9 cellular contexts compared by ENCODE assay signal in genomic region chr10:34808789-34809745, GRCh38. TPM values are rescaled to one million over a fixed set of nuclear protein-coding genes. Genes with fewer than 3 reads are reported as not detected.
A peak's percentile ranks its signal among the peaks of the same experiment; 100 is the strongest.
DNase-seq lines count a peak whose midpoint lies in the region; ATAC-seq and TF ChIP-seq lines count a peak whose summit lies in the region.
"Had no signal": no experiment of that assay in that cellular context is flagged by ENCODE, and none has a peak within 500 bp of the region (broad histone marks: within the 10 kb centered on the region; RNA-seq: fewer than 3 reads in every experiment).

No MANE protein-coding gene starts in this region.

- TF ChIP-seq CTCF in foreskin fibroblast (IDR thresholded peaks at IDR 0.05; ENCODE audit: low read depth, low read length) (no peak), progenitor cell of endocrine pancreas (IDR thresholded peaks at IDR 0.05; ENCODE audit: unreplicated experiment) (no peak)

- no peak overlapping the region for H3K9ac ChIP-seq in Karpas-422 (ENCODE audit: low read length)

- no peaks in the 10 kb centered on the region for H4K20me1 ChIP-seq in Karpas-422 (ENCODE audit: insufficient read depth, low read depth, low read length)

- H3K4me1 Mint-ChIP-seq in progenitor cell of endocrine pancreas (ENCODE audit: low read depth): peaks cover 45% of the 10 kb centered on the region

- H3K79me2 ChIP-seq in Karpas-422 (ENCODE audit: low read length): no peaks in the 10 kb centered on the region

- no peaks in the 10 kb centered on the region for H3K27me3 Mint-ChIP-seq in progenitor cell of endocrine pancreas

- H2AFZ ChIP-seq in Karpas-422 (ENCODE audit: low read length): no peak overlapping the region

- H3K4me2 ChIP-seq in Karpas-422 (ENCODE audit: low read depth, low read length, poor library complexity, severe bottlenecking): no peak overlapping the region

- DNase-seq in AG08396 (ENCODE audit: low spot score) (peak; percentile 24), NCI-H2196 (lab: John Stamatoyannopoulos, UW; ENCODE audit: unreplicated experiment) (peak; percentile 43), foreskin fibroblast (peak in 1 of 2 donors; percentile 67), progenitor cell of endocrine pancreas (ENCODE audit: low spot score, unreplicated experiment) (no peak), Karpas-422 (no peak)

- no peaks in the 10 kb centered on the region for H3K4me1 ChIP-seq in Karpas-422 (ENCODE audit: low read length)

- peak overlapping the region; percentile 41 for H3K27ac Mint-ChIP-seq in progenitor cell of endocrine pancreas

- peak; percentile 60 for ATAC-seq in GM19452 (IDR thresholded peaks at IDR 0.05; ENCODE audit: unreplicated experiment)
- no peak for ATAC-seq in HG03571 (IDR thresholded peaks at IDR 0.05; ENCODE audit: unreplicated experiment)
- ATAC-seq in HG02610 (IDR thresholded peaks at IDR 0.05; ENCODE audit: unreplicated experiment): no peak
- ATAC-seq: HCT116 had no signal

- no peaks in the 10 kb centered on the region for H3K9me2 ChIP-seq in Karpas-422 (replicated peaks; ENCODE audit: insufficient read depth, low read length)

- H3K9me3 ChIP-seq in Karpas-422 (ENCODE audit: low read length): no peaks in the 10 kb centered on the region

- no peak overlapping the region for H3K27ac ChIP-seq in Karpas-422 (ENCODE audit: low read length)

- H3K36me3 Mint-ChIP-seq in progenitor cell of endocrine pancreas (ENCODE audit: insufficient read depth): no peaks in the 10 kb centered on the region

- H3K4me3 ChIP-seq in foreskin fibroblast (ENCODE audit: low read depth in 1 of 2, low read length in 2 of 2) (peak overlapping the region; percentile 40 to 63), Karpas-422 (ENCODE audit: low read length) (no peak overlapping the region)

- no peaks in the 10 kb centered on the region for H3K27me3 ChIP-seq in Karpas-422 (ENCODE audit: low read length)

- H3K4me3 Mint-ChIP-seq in progenitor cell of endocrine pancreas (ENCODE audit: low read depth): peak overlapping the region; percentile 17

- H3K36me3 ChIP-seq in Karpas-422 (ENCODE audit: insufficient read depth, low read length): no peaks in the 10 kb centered on the region

- no peaks in the 10 kb centered on the region for H3K9me3 Mint-ChIP-seq in progenitor cell of endocrine pancreas (ENCODE audit: low read depth)

RNA-seq across cellular contexts. Expression of gene PARD3, which starts 6.0 kb away (rescaled TPM):
- total RNA-seq in progenitor cell of endocrine pancreas: 78.7 and 85.3 TPM in 2 replicates
- total RNA-seq in Karpas-422 (2014; rRNA removed; shearing (Covaris generic); ENCODE audit: low replicate concordance): not detected in 2 replicates

Comparison
In these comparisons a context has a peak if more than half of its experiments do, and no peak if none do; other contexts are left out.
1. DNase-seq: peak in AG08396 (single experiment) and NCI-H2196 (single experiment); none in progenitor cell of endocrine pancreas (single experiment) and Karpas-422 (single experiment).
2. RNA of gene PARD3, which starts 6.0 kb away (total RNA-seq): 78.7 to 85.3 TPM in progenitor cell of endocrine pancreas; not detected in Karpas-422; every median in the first group is over 10 times any median in the second.